In genomic region chr3:69079269-69080159, GRCh38 we compare ENCODE assay signal across 8 cellular contexts. TPM values are rescaled to one million over a fixed set of nuclear protein-coding genes. Genes with fewer than 3 reads are reported as not detected.
A peak's percentile ranks its signal among the peaks of the same experiment; 100 is the strongest.
DNase-seq lines count a peak whose midpoint lies in the region; ATAC-seq and TF ChIP-seq lines count a peak whose summit lies in the region.

No MANE protein-coding gene starts in this region.

- H3K4me3 ChIP-seq in NB4 (ENCODE audit: low read depth, low read length) (peak overlapping the region; percentile 93), brain microvascular endothelial cell (ENCODE audit: low read depth, low read length) (peak overlapping the region; percentile 68), kidney epithelial cell (ENCODE audit: low read depth, low read length) (peak overlapping the region; percentile 82), subcutaneous abdominal adipose tissue (ENCODE audit: low read depth in 1 of 5, low read length in 5 of 5) (peak overlapping the region; percentile 75 to 85 (median 80))

- H3K27ac ChIP-seq in brain microvascular endothelial cell = peak overlapping the region; percentile 63
- peak overlapping the region; percentile 65 for H3K27ac ChIP-seq in subcutaneous abdominal adipose tissue (ENCODE audit: low read depth, low read length)

- H3K27me3 ChIP-seq in brain microvascular endothelial cell (replicated peaks) = no peaks in the 10 kb centered on the region
- no peaks in the 10 kb centered on the region for H3K27me3 ChIP-seq in kidney epithelial cell (ENCODE audit: control insufficient read depth, insufficient read depth, low read length)
- H3K27me3 ChIP-seq in subcutaneous abdominal adipose tissue (ENCODE audit: control insufficient read depth in 5 of 5, insufficient read depth in 4 of 5, low read length in 5 of 5) = no peaks in the 10 kb centered on the region

- H3K36me3 ChIP-seq in brain microvascular endothelial cell (replicated peaks) (peaks cover 3% of the 10 kb centered on the region), kidney epithelial cell (ENCODE audit: control insufficient read depth, insufficient read depth, low read length) (no peaks in the 10 kb centered on the region), subcutaneous abdominal adipose tissue (ENCODE audit: control insufficient read depth in 5 of 5, insufficient read depth in 5 of 5, low read length in 5 of 5) (peaks cover 0 to under 1% (median 0%) of the 10 kb centered on the region in 5 donors)

- no peak for TF ChIP-seq POLR2A in NB4 (IDR thresholded peaks at IDR 0.05; ENCODE audit: extremely low read depth, insufficient read length)

- peak overlapping the region; percentile 69 to 85 (median 75) for H3K9ac ChIP-seq in subcutaneous abdominal adipose tissue (ENCODE audit: low read length in 5 of 5)

- peak; percentile 45 for ATAC-seq in Right ventricle myocardium inferior
- ATAC-seq in GM21619 (IDR thresholded peaks at IDR 0.05; ENCODE audit: unreplicated experiment) = no peak

- TF ChIP-seq CTCF in NB4 (IDR thresholded peaks at IDR 0.05; ENCODE audit: low read depth, low read length) = no peak
- TF ChIP-seq CTCF in brain microvascular endothelial cell (IDR thresholded peaks at IDR 0.05; ENCODE audit: low read depth, low read length, missing control alignments) = no peak
- TF ChIP-seq CTCF in kidney epithelial cell (IDR thresholded peaks at IDR 0.05; ENCODE audit: insufficient read depth, low read length, poor library complexity, severe bottlenecking) = no peak

- no peaks in the 10 kb centered on the region for H3K9me3 ChIP-seq in subcutaneous abdominal adipose tissue (ENCODE audit: control insufficient read depth in 5 of 5, low read length in 5 of 5)

- peak; percentile 72 for DNase-seq in Right ventricle myocardium inferior (ENCODE audit: missing footprints)
- DNase-seq in cardiac septum (ENCODE audit: low spot score) = no peak
- DNase-seq in NB4 (ENCODE audit: low read depth) = peak; percentile 34
- DNase-seq in brain microvascular endothelial cell = no peak
- DNase-seq in kidney epithelial cell (ENCODE audit: low read depth) = no peak
- DNase-seq in EL = no peak

- intact Hi-C loops in Right ventricle myocardium inferior (cut with DNase I) = loop anchor here (2.0 kb wide), 2 partner anchors 27 to 41 kb away; partner anchors contain the start of gene TMF1
- intact Hi-C loops in cardiac septum (cut with DNase I) = loop anchor here (1.0 to 5.0 kb wide), 2 partner anchors 27 to 67 kb away; partner anchors contain the start of genes EOGT and TMF1

- in situ Hi-C loops in brain microvascular endothelial cell (cut with HindIII; ENCODE audit: low pct_ligation_motif_present, low sequenced_read_pairs) = no loop called here

- H3K4me1 ChIP-seq in subcutaneous abdominal adipose tissue (ENCODE audit: control insufficient read depth in 5 of 5, insufficient read depth in 5 of 5, low read length in 5 of 5) = peaks cover 9 to 47% (median 44%) of the 10 kb centered on the region in 5 donors

RNA-seq across cellular contexts. Expression of gene UBA3, which starts 0.7 kb away (rescaled TPM):
- 89.1 TPM for total RNA-seq in Right ventricle myocardium inferior
- 84.7 TPM for total RNA-seq in cardiac septum
- total RNA-seq in kidney epithelial cell = 46.6 and 53.1 TPM in 2 replicates

RNA-seq across cellular contexts. Expression of gene ARL6IP5, which starts 5.2 kb away (rescaled TPM):
- 195 TPM for total RNA-seq in Right ventricle myocardium inferior
- total RNA-seq in cardiac septum = 167 TPM
- 74.5 and 86.6 TPM in 2 replicates for total RNA-seq in kidney epithelial cell

RNA-seq across cellular contexts. Expression of gene TMF1, which starts 27.4 kb away (rescaled TPM):
- total RNA-seq in Right ventricle myocardium inferior = 19.2 TPM
- 22.8 TPM for total RNA-seq in cardiac septum
- total RNA-seq in kidney epithelial cell = 19.3 and 20.1 TPM in 2 replicates

RNA-seq across cellular contexts. Expression of gene LMOD3, which starts 42.9 kb away (rescaled TPM):
- total RNA-seq in Right ventricle myocardium inferior = 149 TPM
- total RNA-seq in cardiac septum = 117 TPM
- total RNA-seq in kidney epithelial cell = not detected in 2 replicates

Comparison
In these comparisons a context has a peak if more than half of its experiments do, and no peak if none do; other contexts are left out.
1. DNase-seq: peak in Right ventricle myocardium inferior (single experiment) and NB4 (single experiment); none in cardiac septum (single experiment), brain microvascular endothelial cell (single experiment), kidney epithelial cell (single experiment) and EL (single experiment).
2. Peak in every context shown above with its lines, with median percentiles within 50 percentile points of each other: H3K4me3 ChIP-seq.